7 cellular contexts compared by ENCODE assay signal in genomic region chr19:7918062-7918614, GRCh38. TPM values are rescaled to one million over a fixed set of nuclear protein-coding genes. Genes with fewer than 3 reads are reported as not detected.
DNase-seq lines count a peak whose midpoint lies in the region; ATAC-seq and TF ChIP-seq lines count a peak whose summit lies in the region.
"Not testable (repeated sequence)": the region's sequence is repeated elsewhere in the genome, so short reads cannot be mapped to it uniquely, and the experiment has no call there.
"Had no signal": no experiment of that assay in that cellular context is flagged by ENCODE, and none has a peak within 500 bp of the region (broad histone marks: within the 10 kb centered on the region; RNA-seq: fewer than 3 reads in every experiment).

No MANE protein-coding gene starts in this region.

- not testable (repeated sequence) for H3K9me3 Mint-ChIP-seq in natural killer cell

- not testable (repeated sequence) for TF ChIP-seq EP300 in gastroesophageal sphincter (IDR thresholded peaks at IDR 0.05)

- ATAC-seq in T-helper 17 cell, gastroesophageal sphincter, natural killer cell: not testable (repeated sequence)

- in situ Hi-C loops in astrocyte of the cerebellum (cut with HindIII; ENCODE audit: low sequenced_read_pairs), result not testable (repeated sequence)

- H3K4me1 Mint-ChIP-seq in T-helper 17 cell, result peaks cover 24% of the 10 kb centered on the region
- peaks cover 21 to 34% of the 10 kb centered on the region in 2 donors for H3K4me1 Mint-ChIP-seq in natural killer cell

- not testable (repeated sequence) for H3K27ac Mint-ChIP-seq in T-helper 17 cell
- H3K27ac Mint-ChIP-seq in natural killer cell, result peak overlapping the region; percentile 59 to 76

- DNase-seq in T-helper 17 cell; astrocyte of the cerebellum (ENCODE audit: low read depth); natural killer cell; tibial artery: not testable (repeated sequence)

- H3K4me3 Mint-ChIP-seq in T-helper 17 cell, result peak overlapping the region; percentile 78
- peak overlapping the region; percentile 66 for H3K4me3 Mint-ChIP-seq in natural killer cell

- not testable (repeated sequence) for H3K36me3 ChIP-seq in ES-I3 (ENCODE audit: insufficient read depth, low read length)
- H3K36me3 ChIP-seq in gastroesophageal sphincter (peaks cover 0 to 25% of the 10 kb centered on the region in 2 donors), tibial artery (peaks cover 9 to 22% (median 15%) of the 10 kb centered on the region in 3 donors)

- intact Hi-C loops in natural killer cell (cut with micrococcal nuclease), result not testable (repeated sequence)
- intact Hi-C loops in tibial artery (cut with DNase I; ENCODE audit: low total_unique reads), result loop anchor here (5.0 kb wide), 1 partner anchor 84 kb away; no protein-coding TSS in a partner anchor

- H3K27ac ChIP-seq in gastroesophageal sphincter, result peak overlapping the region in 3 of 4 donors; percentile 94 to 97 (median 94)
- H3K27ac ChIP-seq in tibial artery, result peak overlapping the region; percentile 42 to 59

- H3K27me3 ChIP-seq in gastroesophageal sphincter (peaks cover 50% of the 10 kb centered on the region), tibial artery (peaks cover 0 to 52% of the 10 kb centered on the region in 2 donors)

- H3K9ac ChIP-seq in ES-I3 (ENCODE audit: low read depth, low read length), result peak overlapping the region; percentile 63; the same call in 1 of the 2 replicates

- not testable (repeated sequence) for H3K4me1 ChIP-seq in ES-I3 (ENCODE audit: insufficient read depth, low read length)
- H3K4me1 ChIP-seq in gastroesophageal sphincter (peaks cover 0 to 70% (median 45%) of the 10 kb centered on the region in 3 donors), tibial artery (peaks cover 4 to 69% (median 62%) of the 10 kb centered on the region in 4 donors)

- H3K4me3 ChIP-seq in astrocyte of the cerebellum (ENCODE audit: low read depth, low read length), result peak overlapping the region; percentile 5
- H3K4me3 ChIP-seq in gastroesophageal sphincter, result peak overlapping the region in 1 of 2 donors; percentile 53
- H3K4me3 ChIP-seq in tibial artery, result peak overlapping the region in 1 of 2 donors; percentile 52

- not testable (repeated sequence) for H3K9me3 ChIP-seq in ES-I3 (ENCODE audit: control insufficient read depth, insufficient read depth, low read length); T-helper 17 cell (ENCODE audit: control insufficient read depth, low read length, poor library complexity, severe bottlenecking); gastroesophageal sphincter; tibial artery

- TF ChIP-seq POLR2A in gastroesophageal sphincter (IDR thresholded peaks at IDR 0.05), result not testable (repeated sequence)

- H3K27me3 Mint-ChIP-seq in T-helper 17 cell (peaks cover 10% of the 10 kb centered on the region), natural killer cell (ENCODE audit: low read depth in 2 of 2) (peaks cover 0 to 24% of the 10 kb centered on the region in 2 donors)

- 32 to 40% methylated on average over 5 to 18 of the region's 29 CpGs for WGBS in gastroesophageal sphincter (ENCODE audit: low coverage in 1 of 2), 2 donors

- H3K36me3 Mint-ChIP-seq in T-helper 17 cell (ENCODE audit: low read depth); natural killer cell: not testable (repeated sequence)

- TF ChIP-seq CTCF in astrocyte of the cerebellum (IDR thresholded peaks at IDR 0.05; ENCODE audit: low read depth, low read length, missing control alignments); gastroesophageal sphincter (IDR thresholded peaks at IDR 0.05): not testable (repeated sequence)
- peak; percentile 10 for TF ChIP-seq CTCF in natural killer cell (IDR thresholded peaks at IDR 0.05)
- TF ChIP-seq CTCF in tibial artery (IDR thresholded peaks at IDR 0.05), result peak in 1 of 2 experiments; percentile 4

RNA-seq across cellular contexts. Expression of gene SNAPC2, which starts 2.0 kb away (rescaled TPM):
- total RNA-seq in T-helper 17 cell (10 to 100 TPM; 12.6 to 16.0 TPM), gastroesophageal sphincter (10 to 100 TPM; 29.5 to 37.7 (median 33.4) TPM), natural killer cell (10 to 100 TPM; 22.1 to 32.4 (median 27.1) TPM)

RNA-seq across cellular contexts. Expression of gene TGFBR3L, which starts 3.5 kb away (rescaled TPM):
- total RNA-seq in T-helper 17 cell, result 1 to 10 TPM; 1.4 to 1.7 TPM
- total RNA-seq in gastroesophageal sphincter, result 1 to 10 TPM; 2.8 to 8.5 (median 5.4) TPM
- total RNA-seq in natural killer cell, result 1 to 10 TPM; 3.5 to 4.6 (median 4.4) TPM

RNA-seq across cellular contexts. Expression of gene CTXN1, which starts 7.8 kb away (rescaled TPM):
- total RNA-seq in T-helper 17 cell, result not detected
- 10 to 100 TPM; 18.3 to 33.3 (median 26.4) TPM for total RNA-seq in gastroesophageal sphincter
- under 1 TPM in 1 of 3 donors, not detected in 2; 0.39 TPM for total RNA-seq in natural killer cell
- total RNA-seq: esophagus mucosa had no signal

RNA-seq across cellular contexts. Expression of gene MAP2K7, which starts 14.5 kb away (rescaled TPM):
- 100 to 1,000 TPM; 104 to 107 TPM for total RNA-seq in T-helper 17 cell
- total RNA-seq in gastroesophageal sphincter, result 10 to 100 TPM; 13.9 to 23.4 (median 17.9) TPM
- 100 to 1,000 TPM; 131 to 218 (median 159) TPM for total RNA-seq in natural killer cell

RNA-seq across cellular contexts. Expression of gene TIMM44, which starts 25.3 kb away (rescaled TPM):
- total RNA-seq in T-helper 17 cell (10 to 100 TPM; 89.5 to 93.1 TPM), gastroesophageal sphincter (100 to 1,000 TPM in 1 of 4 donors, 10 to 100 TPM in 3; 65.7 to 108 (median 86.4) TPM), natural killer cell (100 to 1,000 TPM in 1 of 3 donors, 10 to 100 TPM in 2; 83.3 to 116 (median 89.4) TPM)

Comparison
In these comparisons a context has a peak if more than half of its experiments do, and no peak if none do; other contexts are left out.
1. RNA of gene CTXN1, which starts 7.8 kb away (total RNA-seq): 18.3 to 33.3 TPM in gastroesophageal sphincter; 0.39 TPM in natural killer cell and not detected in T-helper 17 cell; every median in the first group is over 10 times any median in the second.